ENCODE assay signal across 16 cellular contexts in genomic region chr2:150255528-150255927, GRCh38.
A peak's percentile ranks its signal among the peaks of the same experiment; 100 is the strongest.
DNase-seq lines count a peak whose midpoint lies in the region; ATAC-seq and TF ChIP-seq lines count a peak whose summit lies in the region.
"Had no signal": no experiment of that assay in that cellular context is flagged by ENCODE, and none has a peak within 500 bp of the region (broad histone marks: within the 10 kb centered on the region; RNA-seq: fewer than 3 reads in every experiment).

No MANE protein-coding gene starts in this region.

- H3K4me3 Mint-ChIP-seq in stimulated activated naive B cell treated with anti-CD40 and anti-IgM and Interleukin-4, amounts not matched to agents 10 μg/mL and 1 μg/mL and 100 μg/mL, for 72 hours: no peak overlapping the region
- H3K4me3 Mint-ChIP-seq: activated CD8-positive, alpha-beta T cell treated with anti-CD3 and anti-CD28 coated beads, Interleukin-2, amount 10 ng/mL, durations not matched to agents 7 days and 5 days; activated T-helper 17 cell treated with anti-CD3 and anti-CD28 coated beads, Interleukin-2, amount 50 U/mL, for 72 hours; naive thymus-derived CD8-positive, alpha-beta T cell had no signal

- H3K27ac Mint-ChIP-seq in stimulated activated naive B cell treated with anti-CD40 and anti-IgM and Interleukin-4, amounts not matched to agents 10 μg/mL and 1 μg/mL and 100 μg/mL, for 72 hours: no peak overlapping the region
- H3K27ac Mint-ChIP-seq: activated CD8-positive, alpha-beta T cell treated with anti-CD3 and anti-CD28 coated beads, Interleukin-2, amount 10 ng/mL, durations not matched to agents 7 days and 5 days; activated T-helper 17 cell treated with anti-CD3 and anti-CD28 coated beads, Interleukin-2, amount 50 U/mL, for 72 hours; naive thymus-derived CD8-positive, alpha-beta T cell had no signal

- H3K27ac ChIP-seq in right cardiac atrium (ENCODE audit: low read length) (no peak overlapping the region), testis (no peak overlapping the region)

- H3K4me1 ChIP-seq in right cardiac atrium (ENCODE audit: control insufficient read depth, insufficient read depth, low read length) (peaks cover 2% of the 10 kb centered on the region), adipocyte (ENCODE audit: control insufficient read depth, insufficient read depth, low read length) (peaks cover 18% of the 10 kb centered on the region), testis (peaks cover 7% of the 10 kb centered on the region)

- DNase-seq in Right ventricle myocardium inferior (ENCODE audit: missing footprints): no peak
- DNase-seq in right cardiac atrium: no peak
- DNase-seq in adipocyte (ENCODE audit: low read depth): peak; percentile 25
- DNase-seq in fibroblast of pulmonary artery (ENCODE audit: low read depth): peak; percentile 57
- DNase-seq in stromal cell of bone marrow (ENCODE audit: low read depth): peak; percentile 52
- DNase-seq in DMS153 (lab: John Stamatoyannopoulos, UW): no peak
- no peak for DNase-seq in testis
- DNase-seq in stimulated activated naive B cell treated with anti-CD40 and anti-IgM and Interleukin-4, amounts not matched to agents 10 μg/mL and 1 μg/mL and 100 μg/mL, for 72 hours: no peak
- DNase-seq: activated CD8-positive, alpha-beta T cell treated with anti-CD3 and anti-CD28 coated beads, Interleukin-2, amount 10 ng/mL, durations not matched to agents 7 days and 5 days; anterior cingulate cortex; heart left ventricle; naive thymus-derived CD8-positive, alpha-beta T cell; NCI-H1436 treated with DMSO at 0.1 percent for 48 hours; NCI-H510A treated with DMSO at 0.1 percent for 48 hours had no signal

- H3K9me3 Mint-ChIP-seq in stimulated activated naive B cell treated with anti-CD40 and anti-IgM and Interleukin-4, amounts not matched to agents 10 μg/mL and 1 μg/mL and 100 μg/mL, for 72 hours: peaks cover 0 to 4% of the 10 kb centered on the region in 2 donors

- H3K4me1 Mint-ChIP-seq in stimulated activated naive B cell treated with anti-CD40 and anti-IgM and Interleukin-4, amounts not matched to agents 10 μg/mL and 1 μg/mL and 100 μg/mL, for 72 hours: no peaks in the 10 kb centered on the region
- H3K4me1 Mint-ChIP-seq: activated T-helper 17 cell treated with anti-CD3 and anti-CD28 coated beads, Interleukin-2, amount 50 U/mL, for 72 hours; naive thymus-derived CD8-positive, alpha-beta T cell had no signal

- H3K9me3 ChIP-seq in right cardiac atrium (ENCODE audit: control insufficient read depth, low read length) (no peaks in the 10 kb centered on the region), adipocyte (ENCODE audit: control insufficient read depth, low read length) (no peaks in the 10 kb centered on the region), testis (no peaks in the 10 kb centered on the region)
- H3K9me3 ChIP-seq: heart left ventricle had no signal

- ATAC-seq in Right ventricle myocardium inferior (peak; percentile 42), right cardiac atrium (no peak)
- ATAC-seq in stimulated activated naive B cell treated with anti-CD40 and anti-IgM and Interleukin-4, amounts not matched to agents 10 μg/mL and 1 μg/mL and 100 μg/mL, for 72 hours (replicated peaks): no peak
- ATAC-seq: activated CD8-positive, alpha-beta T cell treated with anti-CD3 and anti-CD28 coated beads, Interleukin-2, amount 10 ng/mL, durations not matched to agents 7 days and 5 days; activated T-helper 17 cell treated with anti-CD3 and anti-CD28 coated beads, Interleukin-2, amount 50 U/mL, for 72 hours; K562; naive thymus-derived CD8-positive, alpha-beta T cell had no signal

- H3K36me3 ChIP-seq in adipocyte (ENCODE audit: control insufficient read depth, insufficient read depth, low read length, severe bottlenecking) (no peaks in the 10 kb centered on the region), testis (ENCODE audit: low read depth, missing control alignments) (no peaks in the 10 kb centered on the region)
- H3K36me3 ChIP-seq: heart left ventricle had no signal

- no peak overlapping the region for H3K4me3 ChIP-seq in right cardiac atrium (ENCODE audit: low read length)
- H3K4me3 ChIP-seq in adipocyte (ENCODE audit: low read length): no peak overlapping the region
- H3K4me3 ChIP-seq in fibroblast of pulmonary artery (replicated peaks; ENCODE audit: low read depth, low read length): no peak overlapping the region
- H3K4me3 ChIP-seq in testis: no peak overlapping the region
- H3K4me3 ChIP-seq: heart left ventricle, K562 had no signal

- intact Hi-C loops in Right ventricle myocardium inferior (cut with DNase I): no loop called here
- intact Hi-C loops in right cardiac atrium (cut with DNase I): no loop called here
- intact Hi-C loops in testis (cut with DNase I; ENCODE audit: low total_unique reads): no loop called here

- H3K27me3 Mint-ChIP-seq in stimulated activated naive B cell treated with anti-CD40 and anti-IgM and Interleukin-4, amounts not matched to agents 10 μg/mL and 1 μg/mL and 100 μg/mL, for 72 hours: no peaks in the 10 kb centered on the region
- H3K27me3 Mint-ChIP-seq: activated T-helper 17 cell treated with anti-CD3 and anti-CD28 coated beads, Interleukin-2, amount 50 U/mL, for 72 hours had no signal

- TF ChIP-seq POLR2A in testis (IDR thresholded peaks at IDR 0.05): no peak

- H3K36me3 Mint-ChIP-seq in stimulated activated naive B cell treated with anti-CD40 and anti-IgM and Interleukin-4, amounts not matched to agents 10 μg/mL and 1 μg/mL and 100 μg/mL, for 72 hours: no peaks in the 10 kb centered on the region
- H3K36me3 Mint-ChIP-seq: naive thymus-derived CD8-positive, alpha-beta T cell had no signal

- no peak for TF ChIP-seq CTCF in fibroblast of pulmonary artery (IDR thresholded peaks at IDR 0.05; ENCODE audit: low read length, missing control alignments)
- no peak for TF ChIP-seq CTCF in testis (IDR thresholded peaks at IDR 0.05)

- H3K27me3 ChIP-seq in right cardiac atrium (ENCODE audit: control insufficient read depth, insufficient read depth): no peaks in the 10 kb centered on the region
- no peaks in the 10 kb centered on the region for H3K27me3 ChIP-seq in adipocyte (replicated peaks; ENCODE audit: control insufficient read depth, insufficient read depth, low read length)
- no peaks in the 10 kb centered on the region for H3K27me3 ChIP-seq in testis
- H3K27me3 ChIP-seq: heart left ventricle had no signal

- no peak overlapping the region for H3K9ac ChIP-seq in adipocyte (ENCODE audit: low read length)

Comparison
In these comparisons a context has a peak if more than half of its experiments do, and no peak if none do; other contexts are left out.
1. DNase-seq: peak in adipocyte (single experiment), fibroblast of pulmonary artery (single experiment) and stromal cell of bone marrow (single experiment); none in Right ventricle myocardium inferior (single experiment), right cardiac atrium (0 of 3), DMS153 (single experiment), testis (single experiment) and stimulated activated naive B cell treated with anti-CD40 and anti-IgM and Interleukin-4, amounts not matched to agents 10 μg/mL and 1 μg/mL and 100 μg/mL, for 72 hours (single experiment).